Comparison of ENCODE assay signal across 13 cellular contexts in the genomic region with DNA sequence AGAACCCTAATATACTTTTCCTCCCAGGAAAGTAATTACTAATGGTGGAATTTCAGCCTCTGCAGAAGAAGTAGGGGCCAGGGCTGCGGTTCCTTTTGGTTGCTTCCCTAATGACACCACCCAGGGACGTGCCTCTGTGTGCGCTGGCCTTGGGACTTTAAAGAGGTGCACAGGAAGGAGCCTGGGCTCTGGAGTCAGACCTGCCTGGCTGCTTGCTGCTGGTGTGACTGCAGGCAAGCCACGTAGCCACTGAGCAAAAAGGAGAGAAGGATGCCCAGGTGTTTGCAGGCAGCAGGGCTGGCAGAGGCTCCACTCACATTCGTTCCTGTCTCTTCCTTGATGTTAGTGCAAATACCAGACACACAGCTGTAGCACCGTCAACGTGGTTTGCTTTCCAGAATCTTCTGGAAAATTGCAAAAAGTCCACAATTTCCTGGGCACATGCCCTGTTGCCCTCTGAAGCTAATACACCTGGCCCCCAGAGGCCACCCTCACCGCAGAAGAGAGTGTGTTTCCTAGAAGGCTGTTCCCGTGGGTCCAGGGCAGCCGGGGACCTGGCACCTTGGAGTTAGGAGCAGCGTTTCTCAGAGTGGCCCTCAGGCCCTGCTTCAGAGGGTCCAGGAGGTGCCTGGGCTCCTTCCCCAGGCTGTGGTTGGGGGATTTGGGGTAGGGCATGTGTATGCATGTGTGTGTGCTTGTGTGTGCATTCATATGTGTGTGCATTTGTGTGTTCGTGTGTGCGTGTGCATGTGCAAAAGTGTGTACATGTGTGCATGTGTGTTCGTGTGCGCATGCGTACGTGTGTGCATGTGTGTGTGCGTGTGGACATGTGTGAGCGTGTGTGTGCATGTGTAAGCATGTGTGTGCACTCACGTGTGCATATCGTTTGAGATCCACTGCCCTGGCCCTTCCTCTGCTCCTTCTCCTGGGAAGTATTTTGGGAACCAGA.
"Had no signal": no experiment of that assay in that cellular context is flagged by ENCODE, and none has a peak within 500 bp of the region (broad histone marks: within the 10 kb centered on the region; RNA-seq: fewer than 3 reads in every experiment).

No MANE protein-coding gene starts in this region.

- H3K4me3 ChIP-seq: ascending aorta, lung, tibial artery had no signal

- H3K27me3 ChIP-seq: ascending aorta had no signal

- H3K36me3 ChIP-seq: ascending aorta, neutrophil, tibial artery had no signal

- H3K9me3 ChIP-seq: ascending aorta, neutrophil, tibial artery had no signal

- DNase-seq: activated CD4-positive, CD25-positive, alpha-beta regulatory T cell treated with anti-CD3 and anti-CD28 coated beads, Interleukin-2, amount 50 U/mL, for 72 hours; activated naive CD4-positive, alpha-beta T cell treated with anti-CD3 and anti-CD28 coated beads, Interleukin-2, amount 10 ng/mL, durations not matched to agents 7 days and 5 days; foreskin fibroblast; left cardiac atrium; stimulated activated CD4-positive, alpha-beta T cell treated with anti-CD3 and anti-CD28 coated beads, Interleukin-4, amount 100 ng/mL, for 24 hours; stimulated activated naive CD4-positive, alpha-beta T cell; T-cell; T-helper 9 cell had no signal

- ATAC-seq: activated T-helper 17 cell treated with anti-CD3 and anti-CD28 coated beads, Interleukin-2, amount 50 U/mL, for 72 hours; left cardiac atrium; T-cell had no signal

- H3K4me1 ChIP-seq: ascending aorta, tibial artery had no signal

- H3K27ac ChIP-seq: ascending aorta, neutrophil, tibial artery had no signal
